In genomic region chr19:46744005-46744691, GRCh38 we compare ENCODE assay signal across 12 cellular contexts. TPM values are rescaled to one million over a fixed set of nuclear protein-coding genes. Genes with fewer than 3 reads are reported as not detected.
DNase-seq lines count a peak whose midpoint lies in the region; ATAC-seq and TF ChIP-seq lines count a peak whose summit lies in the region.
"Had no signal": no experiment of that assay in that cellular context is flagged by ENCODE, and none has a peak within 500 bp of the region (broad histone marks: within the 10 kb centered on the region; RNA-seq: fewer than 3 reads in every experiment).

No MANE protein-coding gene starts in this region.

- H2AK5ac ChIP-seq in mesendoderm (ENCODE audit: low read length) = no peak overlapping the region

- H3K36me3 Mint-ChIP-seq in activated naive CD8-positive, alpha-beta T cell treated with anti-CD3 and anti-CD28 coated beads, Interleukin-2, amount 10 ng/mL, durations not matched to agents 7 days and 5 days = peaks cover 7% of the 10 kb centered on the region

- H3K36me3 ChIP-seq in HEK293 (ENCODE audit: control insufficient read depth in 2 of 2, insufficient read depth in 1 of 2, low read length in 2 of 2) (peaks cover 15 to 39% of the 10 kb centered on the region in 2 experiments; a peak in 2 of 3 replicates), mesendoderm (ENCODE audit: control insufficient read depth, insufficient read depth, low read length) (no peaks in the 10 kb centered on the region), vagina (no peaks in the 10 kb centered on the region)
- H3K36me3 ChIP-seq: prostate gland had no signal

- no peaks in the 10 kb centered on the region for H3K27me3 ChIP-seq in AG04450 (ENCODE audit: control insufficient read depth, insufficient read depth, low read length)
- no peaks in the 10 kb centered on the region for H3K27me3 ChIP-seq in mesendoderm (ENCODE audit: insufficient read depth, low read length, poor library complexity)
- no peaks in the 10 kb centered on the region for H3K27me3 ChIP-seq in vagina

- WGBS in mesendoderm (ENCODE audit: extremely low coverage, insufficient coverage, low lambda C conversion rate) = no CpG with 5 or more reads among the region's 12 CpGs

- peak overlapping the region; percentile 45 for H3K23ac ChIP-seq in mesendoderm (ENCODE audit: low read length)

- TF ChIP-seq CTCF in AG04450 (IDR thresholded peaks at IDR 0.05; ENCODE audit: low read depth, low read length) (no peak), HEK293 (tag by site-specific recombination; IDR thresholded peaks at IDR 0.05) (no peak), vagina (IDR thresholded peaks at IDR 0.05) (no peak)

- no peak for DNase-seq in AG04450 (ENCODE audit: low read depth, low spot score)
- no peak for DNase-seq in activated naive CD8-positive, alpha-beta T cell treated with anti-CD3 and anti-CD28 coated beads, Interleukin-2, amount 10 ng/mL, durations not matched to agents 7 days and 5 days
- no peak for DNase-seq in mesendoderm
- DNase-seq in vagina (ENCODE audit: extremely low spot score in 2 of 2) = no peak
- no peak for DNase-seq in NCI-H146 treated with DMSO at 0.1 percent for 48 hours (lab: John Stamatoyannopoulos, UW; ENCODE audit: unreplicated experiment)
- no peak for DNase-seq in COLO829 (ENCODE audit: low spot score)
- DNase-seq: GDM1, hypothalamus, NCI-H2171 treated with DMSO at 0.1 percent for 48 hours had no signal

- H4K5ac ChIP-seq in mesendoderm (ENCODE audit: low read length) = no peak overlapping the region

- no peak overlapping the region for H3K9ac ChIP-seq in mesendoderm (ENCODE audit: low read length)

- H3K79me2 ChIP-seq in mesendoderm (ENCODE audit: control insufficient read depth, insufficient read depth, low read length) = peaks cover 66% of the 10 kb centered on the region

- no peak for ATAC-seq in activated naive CD8-positive, alpha-beta T cell treated with anti-CD3 and anti-CD28 coated beads, Interleukin-2, amount 10 ng/mL, durations not matched to agents 7 days and 5 days (ENCODE audit: low read depth)
- no peak for ATAC-seq in GM21423 (IDR thresholded peaks at IDR 0.05; ENCODE audit: unreplicated experiment)

- peak overlapping the region; percentile 89 for H3K4me3 Mint-ChIP-seq in activated naive CD8-positive, alpha-beta T cell treated with anti-CD3 and anti-CD28 coated beads, Interleukin-2, amount 10 ng/mL, durations not matched to agents 7 days and 5 days

- H3K27ac ChIP-seq in AG04450 (ENCODE audit: low read depth, low read length) (no peak overlapping the region), HEK293 (ENCODE audit: extremely low read depth, low read depth, low read length) (no peak overlapping the region), mesendoderm (ENCODE audit: low read depth, low read length) (no peak overlapping the region), vagina (no peak overlapping the region)
- H3K27ac ChIP-seq: prostate gland had no signal

- peak overlapping the region; percentile 99 for H3K4me2 ChIP-seq in mesendoderm (ENCODE audit: low read length)

- no peak overlapping the region for H2BK120ac ChIP-seq in mesendoderm (ENCODE audit: low read depth, low read length)

- H3K79me1 ChIP-seq in mesendoderm (ENCODE audit: low read length) = peaks cover 31% of the 10 kb centered on the region

- no peak overlapping the region for H3K4ac ChIP-seq in mesendoderm (ENCODE audit: low read depth, low read length)

- no peak overlapping the region for H3K18ac ChIP-seq in mesendoderm (ENCODE audit: low read length)

- H3K27ac Mint-ChIP-seq in activated naive CD8-positive, alpha-beta T cell treated with anti-CD3 and anti-CD28 coated beads, Interleukin-2, amount 10 ng/mL, durations not matched to agents 7 days and 5 days = no peak overlapping the region

- H3K4me1 ChIP-seq in HEK293 (ENCODE audit: control insufficient read depth, insufficient read depth, low read length) = peaks cover 6% of the 10 kb centered on the region
- peaks cover 10% of the 10 kb centered on the region for H3K4me1 ChIP-seq in mesendoderm (ENCODE audit: control insufficient read depth, low read depth, low read length)
- peaks cover 71% of the 10 kb centered on the region for H3K4me1 ChIP-seq in vagina

- CTCF ChIA-PET in AG04450 (lab: Charles Lee) = interaction anchor here (1.5 kb wide), 1 partner anchor 15 kb away, joined by 5 read pairs; no protein-coding TSS in a partner anchor
- CTCF ChIA-PET in HEK293 (lab: Yijun Ruan, JAX) = interaction anchor here (0.5 to 2.4 kb wide), 9 partner anchors 9 to 126 kb away, joined by 3 to 11 read pairs (median 5); no protein-coding TSS in a partner anchor

- H3K4me3 ChIP-seq in AG04450 (ENCODE audit: low read depth, low read length) (peak overlapping the region; percentile 89), HEK293 (ENCODE audit: low read depth, low read length) (no peak overlapping the region; the same call in 1 of the 2 replicates), mesendoderm (ENCODE audit: low read length) (no peak overlapping the region), vagina (peak overlapping the region in 1 of 2 donors; percentile 86)

- no peak overlapping the region for H2BK5ac ChIP-seq in mesendoderm (ENCODE audit: low read length)

- intact Hi-C loops in vagina (cut with DNase I) = no loop called here

- POLR2A ChIA-PET in AG04450 (lab: Yijun Ruan, JAX) (interaction anchor here (0.7 kb wide), 1 partner anchor 41 kb away, joined by 3 read pairs; no protein-coding TSS in a partner anchor), HEK293 (lab: Yijun Ruan, JAX) (interaction anchor here (0.6 to 2.2 kb wide), 3 partner anchors 8 to 107 kb away, joined by 3 to 6 read pairs (median 5); partner anchors contain the start of genes AP2S1 and SLC1A5)
- POLR2A ChIA-PET in activated naive CD8-positive, alpha-beta T cell treated with anti-CD3 and anti-CD28 coated beads, Interleukin-2, amount 10 ng/mL, durations not matched to agents 7 days and 5 days (lab: Charles Lee) = interaction anchor here (1.2 kb wide), 1 partner anchor 30 kb away, joined by 3 read pairs; no protein-coding TSS in a partner anchor

- H3K4me1 Mint-ChIP-seq in activated naive CD8-positive, alpha-beta T cell treated with anti-CD3 and anti-CD28 coated beads, Interleukin-2, amount 10 ng/mL, durations not matched to agents 7 days and 5 days = peaks cover 45% of the 10 kb centered on the region

- H3K9me3 Mint-ChIP-seq in activated naive CD8-positive, alpha-beta T cell treated with anti-CD3 and anti-CD28 coated beads, Interleukin-2, amount 10 ng/mL, durations not matched to agents 7 days and 5 days = no peaks in the 10 kb centered on the region

- no peak overlapping the region for H3K56ac ChIP-seq in mesendoderm (ENCODE audit: low read length)

- no peak overlapping the region for H4K8ac ChIP-seq in mesendoderm (ENCODE audit: low read depth, low read length)

- no peaks in the 10 kb centered on the region for H3K27me3 Mint-ChIP-seq in activated naive CD8-positive, alpha-beta T cell treated with anti-CD3 and anti-CD28 coated beads, Interleukin-2, amount 10 ng/mL, durations not matched to agents 7 days and 5 days

- H2BK15ac ChIP-seq in mesendoderm (replicated peaks; ENCODE audit: low read depth) = no peak overlapping the region

- no peak for TF ChIP-seq POLR2A in vagina (IDR thresholded peaks at IDR 0.05)

- H3K9me3 ChIP-seq in AG04450 (ENCODE audit: control insufficient read depth, insufficient read depth, low read length) (no peaks in the 10 kb centered on the region), HEK293 (ENCODE audit: control insufficient read depth, insufficient read depth, low read depth, low read length) (no peaks in the 10 kb centered on the region), vagina (no peaks in the 10 kb centered on the region)
- H3K9me3 ChIP-seq: prostate gland had no signal

TF ChIP-seq in HEK293, 187 proteins besides CTCF, POLR2A, EP300 and RAD21 (continues in another document):
- no peak for TF ChIP-seq ZNF202 (tag by site-specific recombination; IDR thresholded peaks at IDR 0.05; ENCODE audit: borderline replicate concordance)
- 0 out of 2 replicates have a peak, but pooled peaks have one; percentile 13 for TF ChIP-seq ATF2 (tag by site-specific recombination; IDR thresholded peaks at IDR 0.05; ENCODE audit: low read depth)
- TF ChIP-seq ZNF221 (tag by site-specific recombination; IDR thresholded peaks at IDR 0.05; ENCODE audit: borderline replicate concordance) = no peak

RNA-seq across cellular contexts. Expression of gene FKRP, which starts 1.7 kb away (rescaled TPM):
- polyA plus RNA-seq in AG04450 (2011; rRNA removed) = 12.1 and 12.6 TPM in 2 replicates
- polyA minus RNA-seq in AG04450 (2011; rRNA and poly(A)+ RNA removed) = 6.4 and 10.8 TPM in 2 replicates
- 10 to 100 TPM; 17.8 to 18.1 TPM for total RNA-seq in activated naive CD8-positive, alpha-beta T cell treated with anti-CD3 and anti-CD28 coated beads, Interleukin-2, amount 10 ng/mL, durations not matched to agents 7 days and 5 days
- 27.1 TPM for polyA plus RNA-seq in mesendoderm (2013, experiment 1 of 2)
- polyA plus RNA-seq in mesendoderm (2013, experiment 2 of 2) = 26.5 TPM
- total RNA-seq in vagina = 14.7 TPM

RNA-seq across cellular contexts. Expression of gene STRN4, which starts 2.1 kb away (rescaled TPM):
- polyA plus RNA-seq in AG04450 (2011; rRNA removed) = 48.1 and 59.3 TPM in 2 replicates
- polyA minus RNA-seq in AG04450 (2011; rRNA and poly(A)+ RNA removed) = 41.8 and 59.4 TPM in 2 replicates
- total RNA-seq in activated naive CD8-positive, alpha-beta T cell treated with anti-CD3 and anti-CD28 coated beads, Interleukin-2, amount 10 ng/mL, durations not matched to agents 7 days and 5 days = 10 to 100 TPM; 79.2 to 87.5 TPM
- 77.7 TPM for polyA plus RNA-seq in mesendoderm (2013, experiment 1 of 2)
- polyA plus RNA-seq in mesendoderm (2013, experiment 2 of 2) = 76.0 TPM
- 85.0 TPM for total RNA-seq in vagina

RNA-seq across cellular contexts. Expression of gene PRKD2, which starts 27.2 kb away (rescaled TPM):
- 6.7 and 10.3 TPM in 2 replicates for polyA plus RNA-seq in AG04450 (2011; rRNA removed)
- 15.2 and 18.8 TPM in 2 replicates for polyA minus RNA-seq in AG04450 (2011; rRNA and poly(A)+ RNA removed)
- 100 to 1,000 TPM; 166 to 173 TPM for total RNA-seq in activated naive CD8-positive, alpha-beta T cell treated with anti-CD3 and anti-CD28 coated beads, Interleukin-2, amount 10 ng/mL, durations not matched to agents 7 days and 5 days
- polyA plus RNA-seq in mesendoderm (2013, experiment 1 of 2) = 31.9 TPM
- 37.0 TPM for polyA plus RNA-seq in mesendoderm (2013, experiment 2 of 2)
- 49.4 TPM for total RNA-seq in vagina

RNA-seq across cellular contexts. Expression of gene SLC1A5, which starts 44.2 kb away (rescaled TPM):
- polyA plus RNA-seq in AG04450 (2011; rRNA removed) = 314 and 342 TPM in 2 replicates
- 284 and 361 TPM in 2 replicates for polyA minus RNA-seq in AG04450 (2011; rRNA and poly(A)+ RNA removed)
- 100 to 1,000 TPM; 121 to 127 TPM for total RNA-seq in activated naive CD8-positive, alpha-beta T cell treated with anti-CD3 and anti-CD28 coated beads, Interleukin-2, amount 10 ng/mL, durations not matched to agents 7 days and 5 days
- polyA plus RNA-seq in mesendoderm (2013, experiment 1 of 2) = 198 TPM
- polyA plus RNA-seq in mesendoderm (2013, experiment 2 of 2) = 198 TPM
- 147 TPM for total RNA-seq in vagina
